ENCODE assay signal across 21 cellular contexts in the genomic region with DNA sequence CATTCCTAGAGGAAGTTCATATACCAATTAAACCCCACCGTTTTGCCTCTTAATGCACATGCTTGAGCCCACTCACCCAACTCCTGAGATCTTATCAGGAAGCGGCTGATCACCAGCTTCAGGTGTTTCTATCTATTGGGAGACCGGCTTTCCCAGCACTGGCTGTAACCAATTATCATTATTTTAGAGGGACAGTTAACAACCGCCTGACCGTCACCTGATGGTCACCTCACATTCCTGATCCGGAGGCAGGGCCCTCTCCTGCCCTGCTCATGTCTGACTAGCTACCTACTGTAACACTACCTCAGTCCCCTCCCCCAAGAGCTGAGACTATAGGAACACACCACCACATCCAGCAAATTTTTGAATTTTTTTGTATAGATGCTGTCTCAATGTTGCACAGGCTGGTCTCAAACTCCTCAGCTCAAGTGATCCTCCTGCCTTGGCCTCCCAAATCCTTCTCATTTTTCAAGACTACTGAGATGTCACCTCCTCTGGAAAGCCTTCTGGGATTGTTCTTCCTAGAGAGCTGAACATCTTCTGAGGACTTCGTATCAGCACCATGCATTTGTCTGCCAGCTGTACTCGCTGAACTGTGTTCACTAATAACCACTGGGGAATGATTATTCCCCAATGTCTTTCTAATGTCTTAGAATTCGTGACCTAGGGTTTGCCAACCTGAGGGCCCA.
DNase-seq lines count a peak whose midpoint lies in the region; ATAC-seq, FAIRE-seq and TF ChIP-seq lines count a peak whose summit lies in the region.
"Had no signal": no experiment of that assay in that cellular context is flagged by ENCODE, and none has a peak within 500 bp of the region (broad histone marks: within the 10 kb centered on the region; RNA-seq: fewer than 3 reads in every experiment).

No MANE protein-coding gene starts in this region.

- H3K9me1 ChIP-seq in K562 (ENCODE audit: control insufficient read depth, insufficient read depth, low read length), result no peaks in the 10 kb centered on the region

- peaks cover 25 to 30% of the 10 kb centered on the region in 2 experiments for H3K4me1 ChIP-seq in K562 (replicated peaks in 1 of 2; ENCODE audit: control insufficient read depth in 2 of 2, insufficient read depth in 2 of 2, low read length in 2 of 2)
- H3K4me1 ChIP-seq in osteoblast (ENCODE audit: insufficient read depth, low read length), result peaks cover 18% of the 10 kb centered on the region
- peaks cover 0 to 3% of the 10 kb centered on the region in 2 donors for H3K4me1 ChIP-seq in right atrium auricular region
- no peaks in the 10 kb centered on the region for H3K4me1 ChIP-seq in body of pancreas
- H3K4me1 ChIP-seq: BE2C had no signal

- intact Hi-C loops in K562 (cut with micrococcal nuclease) (loop anchor here (5.0 to 10.0 kb wide), 4 partner anchors 244 to 659 kb away; no protein-coding TSS in a partner anchor), body of pancreas (cut with DNase I) (loop anchor here (5.0 kb wide), 1 partner anchor 209 kb away; no protein-coding TSS in a partner anchor)

- 70% methylated on average over 9 of the region's 9 CpGs for WGBS in K562 (ENCODE audit: insufficient coverage, low coverage, missing lambda C conversion rate)
- 70 to 74% methylated on average over 9 of the region's 9 CpGs for WGBS in body of pancreas, 2 donors

- H3K36me3 ChIP-seq in K562 (ENCODE audit: control insufficient read depth, insufficient read depth, low read length) (no peaks in the 10 kb centered on the region), osteoblast (ENCODE audit: insufficient read depth, low read length) (no peaks in the 10 kb centered on the region), right atrium auricular region (no peaks in the 10 kb centered on the region), body of pancreas (replicated peaks in 1 of 2; ENCODE audit: insufficient read depth in 1 of 2, low read depth in 2 of 2) (no peaks in the 10 kb centered on the region)
- H3K36me3 ChIP-seq: BE2C had no signal

- H3K4me3 ChIP-seq in K562, result no peak overlapping the region
- no peak overlapping the region for H3K4me3 ChIP-seq in osteoblast (ENCODE audit: insufficient read depth, low read length)
- no peak overlapping the region for H3K4me3 ChIP-seq in right atrium auricular region
- no peak overlapping the region for H3K4me3 ChIP-seq in body of pancreas
- H3K4me3 ChIP-seq: GM12878 had no signal

- no peak for ATAC-seq in K562
- no peak for ATAC-seq in body of pancreas
- ATAC-seq: GM12878, HepG2 had no signal

- no peak for TF ChIP-seq RAD21 in K562 (CRISPR knock-in tag; conservative IDR thresholded peaks at IDR 0.05 in 1 of 2, IDR thresholded peaks at IDR 0.05 in 1 of 2)

- H4K20me1 ChIP-seq in K562 (replicated peaks; ENCODE audit: control insufficient read depth, insufficient read depth, low read length) (no peaks in the 10 kb centered on the region), osteoblast (ENCODE audit: insufficient read depth, low read length) (no peaks in the 10 kb centered on the region)

- POLR2A ChIA-PET in K562 (lab: Yijun Ruan, JAX), result no interaction called here

- no TSS peak for BruUV-seq in K562 (replicated peaks; lab: Mats Ljungman, UMichigan)

- H3K4me2 ChIP-seq in K562 (ENCODE audit: insufficient read depth, low read length) (no peak overlapping the region), osteoblast (ENCODE audit: insufficient read depth, low read length) (no peak overlapping the region)

- H2AFZ ChIP-seq in K562 (ENCODE audit: low read depth, low read length) (no peak overlapping the region), osteoblast (ENCODE audit: low read length) (no peak overlapping the region)

- TF ChIP-seq CTCF in K562 (IDR thresholded peaks at IDR 0.05 in 2 of 3, conservative IDR thresholded peaks at IDR 0.05 in 1 of 3; ENCODE audit: insufficient read depth in 2 of 3, low read depth in 1 of 3, low read length in 3 of 3) (no peak), osteoblast (IDR thresholded peaks at IDR 0.05; ENCODE audit: extremely low read depth, low read depth, low read length) (no peak), right atrium auricular region (IDR thresholded peaks at IDR 0.05) (no peak), body of pancreas (IDR thresholded peaks at IDR 0.05) (no peak)

- no peak overlapping the region for H3K27ac ChIP-seq in K562 (ENCODE audit: extremely low read depth, low read depth, low read length)
- H3K27ac ChIP-seq in osteoblast (ENCODE audit: low read depth, low read length), result no peak overlapping the region
- H3K27ac ChIP-seq in right atrium auricular region, result no peak overlapping the region
- H3K27ac ChIP-seq in body of pancreas, result no peak overlapping the region

- no peaks in the 10 kb centered on the region; the same call in 1 of the 2 replicates for H3K9me3 ChIP-seq in K562 (replicated peaks; ENCODE audit: control insufficient read depth, insufficient read depth, low read depth, low read length)
- H3K9me3 ChIP-seq in osteoblast (ENCODE audit: low read depth, low read length), result no peaks in the 10 kb centered on the region
- H3K9me3 ChIP-seq in right atrium auricular region, result no peaks in the 10 kb centered on the region
- H3K9me3 ChIP-seq in body of pancreas, result no peaks in the 10 kb centered on the region
- H3K9me3 ChIP-seq: BE2C had no signal

- no peak for TF ChIP-seq EP300 in K562 (IDR thresholded peaks at IDR 0.05; ENCODE audit: low read length)

- no peak for DNase-seq in K562 (ENCODE audit: extremely low read depth in 1 of 4, low spot score in 3 of 4)
- DNase-seq in islet precursor cell, result peak; percentile 66
- peak; percentile 26 for DNase-seq in osteoblast (ENCODE audit: insufficient read length, low spot score, missing footprints)
- no peak for DNase-seq in inferior parietal cortex (ENCODE audit: extremely low spot score)
- DNase-seq in right atrium auricular region (ENCODE audit: low spot score), result no peak
- no peak for DNase-seq in body of pancreas
- DNase-seq: ACHN; BE2C; C1 segment of cervical spinal cord; CD4-positive, CD25-positive, alpha-beta regulatory T cell; CD8-positive, alpha-beta memory T cell; COR-L47; DMS 273 treated with DMSO at 0.1 percent for 48 hours; DMS53; DND-41; EL; GOT3; H9 had no signal

- FAIRE-seq in K562 (lab: Jason Lieb, UNC), result no peak
- FAIRE-seq: A204.1, GM12878, HepG2 had no signal

- H3K27me3 ChIP-seq in K562 (ENCODE audit: control insufficient read depth in 2 of 2, insufficient read depth in 2 of 2, low read length in 2 of 2), result no peaks in the 10 kb centered on the region
- no peaks in the 10 kb centered on the region for H3K27me3 ChIP-seq in osteoblast (ENCODE audit: insufficient read depth, low read length)
- no peaks in the 10 kb centered on the region for H3K27me3 ChIP-seq in right atrium auricular region
- H3K27me3 ChIP-seq in body of pancreas, result no peaks in the 10 kb centered on the region
- H3K27me3 ChIP-seq: BE2C had no signal

- in situ Hi-C loops in K562 (cut with MboI), result loop anchor here (5.0 kb wide), 2 partner anchors 61 to 204 kb away; no protein-coding TSS in a partner anchor

- no peak overlapping the region for H3K9ac ChIP-seq in K562 (ENCODE audit: insufficient read depth in 1 of 2, low read depth in 2 of 2, low read length in 2 of 2)

- TF ChIP-seq POLR2A in K562 (conservative IDR thresholded peaks at IDR 0.05), result no peak
- TF ChIP-seq POLR2A in body of pancreas (IDR thresholded peaks at IDR 0.05), result no peak

- no peaks in the 10 kb centered on the region for H3K79me2 ChIP-seq in K562 (ENCODE audit: control insufficient read depth, insufficient read depth, low read length)
- H3K79me2 ChIP-seq in osteoblast (ENCODE audit: insufficient read depth, low read length), result no peaks in the 10 kb centered on the region

- CTCF ChIA-PET in K562 (lab: Yijun Ruan, JAX; ENCODE audit: low intra/inter-chr PET ratio), result interaction anchor here (6.2 kb wide), 1 partner anchor 198 kb away, joined by 69 read pairs; no protein-coding TSS in a partner anchor

TF ChIP-seq in K562, 482 proteins besides CTCF, POLR2A, EP300 and RAD21:
- TF ChIP-seq RBM25 (IDR thresholded peaks at IDR 0.05; ENCODE audit: low read depth, low read length, severe bottlenecking) (peak; percentile 64), PBX2 (CRISPR knock-in tag; IDR thresholded peaks at IDR 0.05; ENCODE audit: low read depth) (no peak), PBX2 (tag; conservative IDR thresholded peaks at IDR 0.05; ENCODE audit: low read depth) (no peak), ZNF232 (CRISPR knock-in tag; IDR thresholded peaks at IDR 0.05) (0 out of 2 replicates have a peak, but pooled peaks have one; percentile 38), ZFP36 (IDR thresholded peaks at IDR 0.05; ENCODE audit: low read depth, low read length, partially characterized antibody) (peak; percentile 81), BCOR (IDR thresholded peaks at IDR 0.05) (0 out of 2 replicates have a peak, but pooled peaks have one; percentile 12)

Comparison
In these comparisons a context has a peak if more than half of its experiments do, and no peak if none do; other contexts are left out.
1. DNase-seq: peak in islet precursor cell (single experiment) and osteoblast (single experiment); none in K562 (0 of 4), inferior parietal cortex (single experiment), right atrium auricular region (single experiment) and body of pancreas (0 of 4).